Comparison of ENCODE assay signal across 1 cellular context in genomic region chr22:38191746-38192474, GRCh38.
TF ChIP-seq lines count a peak whose summit lies in the region.

No MANE protein-coding gene starts in this region.

TF ChIP-seq in HepG2, 621 proteins besides CTCF, POLR2A, EP300 and RAD21 (continued from another document and continues in another):
- TF ChIP-seq ZNF281 (CRISPR knock-in tag; IDR thresholded peaks at IDR 0.05; ENCODE audit: borderline replicate concordance): no peak
- peak; percentile 50; the same call in 1 of the 2 replicates for TF ChIP-seq ELF3 (CRISPR knock-in tag; IDR thresholded peaks at IDR 0.05)
- no peak for TF ChIP-seq TFE3 (CRISPR knock-in tag; IDR thresholded peaks at IDR 0.05)
- 0 out of 2 replicates have a peak, but pooled peaks have one; percentile 34 for TF ChIP-seq PAXIP1 (CRISPR knock-in tag; conservative IDR thresholded peaks at IDR 0.05)
- TF ChIP-seq RBM22 (optimal IDR thresholded peaks at IDR 0.05; ENCODE audit: low read length): no peak
- TF ChIP-seq BORCS8-MEF2B (CRISPR knock-in tag; IDR thresholded peaks at IDR 0.05): 0 out of 2 replicates have a peak, but pooled peaks have one; percentile 22
- TF ChIP-seq SP1 (IDR thresholded peaks at IDR 0.05): no peak
- no peak for TF ChIP-seq SP1 (CRISPR knock-in tag; IDR thresholded peaks at IDR 0.05)
- TF ChIP-seq ZNF3 (CRISPR knock-in tag; IDR thresholded peaks at IDR 0.05): no peak
- TF ChIP-seq ZNF441 (CRISPR knock-in tag; IDR thresholded peaks at IDR 0.05; ENCODE audit: borderline replicate concordance): 0 out of 2 replicates have a peak, but pooled peaks have one; percentile 48
- TF ChIP-seq MXD4 (CRISPR knock-in tag; IDR thresholded peaks at IDR 0.05): no peak
- 0 out of 2 replicates have a peak, but pooled peaks have one; percentile 34 for TF ChIP-seq KDM1A (CRISPR knock-in tag; IDR thresholded peaks at IDR 0.05)
- no peak for TF ChIP-seq ZSCAN21 (CRISPR knock-in tag; IDR thresholded peaks at IDR 0.05; ENCODE audit: borderline replicate concordance)
- TF ChIP-seq SNRNP70 (IDR thresholded peaks at IDR 0.05; ENCODE audit: low read depth, low read length): no peak
- peak; percentile 76 for TF ChIP-seq ZNF143 (CRISPR knock-in tag; IDR thresholded peaks at IDR 0.05)
- no peak for TF ChIP-seq HNRNPK (IDR thresholded peaks at IDR 0.05; ENCODE audit: low read depth, low read length, poor library complexity, severe bottlenecking)
- no peak for TF ChIP-seq CENPX (CRISPR knock-in tag; IDR thresholded peaks at IDR 0.05)
- TF ChIP-seq RERE (CRISPR knock-in tag; IDR thresholded peaks at IDR 0.05; ENCODE audit: low read depth): no peak
- peak; percentile 85 for TF ChIP-seq MAX (IDR thresholded peaks at IDR 0.05)
- peak; percentile 65; the same call in 1 of the 2 replicates for TF ChIP-seq MYC (CRISPR knock-in tag; IDR thresholded peaks at IDR 0.05; ENCODE audit: borderline replicate concordance)
- no peak for TF ChIP-seq ZSCAN30 (CRISPR knock-in tag; IDR thresholded peaks at IDR 0.05)
- peak; percentile 39 for TF ChIP-seq ZNF18 (CRISPR knock-in tag; IDR thresholded peaks at IDR 0.05; ENCODE audit: insufficient replicate concordance)
- 0 out of 2 replicates have a peak, but pooled peaks have one; percentile 22 for TF ChIP-seq UBTF (CRISPR knock-in tag; IDR thresholded peaks at IDR 0.05)
- no peak for TF ChIP-seq ATM (IDR thresholded peaks at IDR 0.05; ENCODE audit: borderline replicate concordance)
- no peak for TF ChIP-seq ZNF737 (CRISPR knock-in tag; IDR thresholded peaks at IDR 0.05; ENCODE audit: borderline replicate concordance)
- no peak for TF ChIP-seq ZNF746 (CRISPR knock-in tag; IDR thresholded peaks at IDR 0.05)
- no peak for TF ChIP-seq ZGPAT (CRISPR knock-in tag; IDR thresholded peaks at IDR 0.05)
- TF ChIP-seq ZBTB26 (CRISPR knock-in tag; IDR thresholded peaks at IDR 0.05; ENCODE audit: borderline replicate concordance): no peak
- TF ChIP-seq ZBTB7B (CRISPR knock-in tag; IDR thresholded peaks at IDR 0.05): no peak
- TF ChIP-seq MED1 (CRISPR knock-in tag; IDR thresholded peaks at IDR 0.05): peak; percentile 28; the same call in 1 of the 2 replicates
- TF ChIP-seq TRAFD1 (CRISPR knock-in tag; IDR thresholded peaks at IDR 0.05; ENCODE audit: borderline replicate concordance): no peak
